19 cellular contexts compared by ENCODE assay signal in genomic region chr14:91918159-91918883, GRCh38. TPM values are rescaled to one million over a fixed set of nuclear protein-coding genes. Genes with fewer than 3 reads are reported as not detected.
DNase-seq lines count a peak whose midpoint lies in the region; ATAC-seq, FAIRE-seq and TF ChIP-seq lines count a peak whose summit lies in the region.
"Had no signal": no experiment of that assay in that cellular context is flagged by ENCODE, and none has a peak within 500 bp of the region (broad histone marks: within the 10 kb centered on the region; RNA-seq: fewer than 3 reads in every experiment).

No MANE protein-coding gene starts in this region.

- no peak for FAIRE-seq in GM12878 (lab: Jason Lieb, UNC)

- POLR2A ChIA-PET in GM12878 (lab: Charles Lee) = no interaction called here

- no peak overlapping the region for H3K4me3 ChIP-seq in GM12878
- H3K4me3 ChIP-seq in heart left ventricle = no peak overlapping the region
- no peak overlapping the region for H3K4me3 ChIP-seq in mesenchymal stem cell (ENCODE audit: insufficient read depth in 1 of 2, low read depth in 1 of 2, low read length in 2 of 2)
- H3K4me3 ChIP-seq in suprapubic skin = no peak overlapping the region
- H3K4me3 ChIP-seq in H7 (ENCODE audit: insufficient read depth, low read depth, low read length) = no peak overlapping the region
- H3K4me3 ChIP-seq: SJSA1 had no signal

- no peak overlapping the region for H3K4ac ChIP-seq in mesenchymal stem cell (ENCODE audit: low read depth in 1 of 2, low read length in 2 of 2)

- no peak overlapping the region for H3K27ac Mint-ChIP-seq in T-helper 17 cell
- H3K27ac Mint-ChIP-seq: CD4-positive, alpha-beta memory T cell had no signal

- no peak overlapping the region for H4K91ac ChIP-seq in mesenchymal stem cell (ENCODE audit: low read length)

- H3K27me3 ChIP-seq in GM12878 (replicated peaks in 1 of 2; ENCODE audit: control insufficient read depth in 2 of 2, insufficient read depth in 2 of 2, low read length in 1 of 2) (no peaks in the 10 kb centered on the region; a peak in 1 of 4 replicates), heart left ventricle (no peaks in the 10 kb centered on the region), mesenchymal stem cell (ENCODE audit: control insufficient read depth in 1 of 2, insufficient read depth in 1 of 2, low read length in 2 of 2) (peaks cover 0 to 2% of the 10 kb centered on the region in 2 experiments), suprapubic skin (no peaks in the 10 kb centered on the region), H7 (ENCODE audit: control insufficient read depth, insufficient read depth, low read length) (no peaks in the 10 kb centered on the region)
- H3K27me3 ChIP-seq: SJSA1 had no signal

- no peak overlapping the region for H3K18ac ChIP-seq in mesenchymal stem cell (ENCODE audit: low read depth in 1 of 2, low read length in 2 of 2)

- TF ChIP-seq CTCF in GM12878 (IDR thresholded peaks at IDR 0.05 in 2 of 3, conservative IDR thresholded peaks at IDR 0.05 in 1 of 3; ENCODE audit: control insufficient read depth in 2 of 3, extremely low read depth in 1 of 3, insufficient read depth in 1 of 3, low read depth in 3 of 3, low read length in 3 of 3) (no peak), heart left ventricle (IDR thresholded peaks at IDR 0.05) (no peak), suprapubic skin (IDR thresholded peaks at IDR 0.05) (no peak)

- RAD21 ChIA-PET in GM12878 (lab: Charles Lee; ENCODE audit: unreplicated experiment) = no interaction called here

- H3K36me3 Mint-ChIP-seq in T-helper 17 cell (ENCODE audit: low read depth) = no peaks in the 10 kb centered on the region
- H3K36me3 Mint-ChIP-seq: CD4-positive, alpha-beta memory T cell had no signal

- H3K79me1 ChIP-seq in mesenchymal stem cell (replicated peaks; ENCODE audit: low read length, poor library complexity, severe bottlenecking) = no peaks in the 10 kb centered on the region

- no peak overlapping the region for H2AK5ac ChIP-seq in mesenchymal stem cell (ENCODE audit: low read length, severe bottlenecking)

- H3K27ac ChIP-seq in GM12878 (ENCODE audit: control insufficient read depth, insufficient read depth) (no peak overlapping the region), heart left ventricle (peak overlapping the region in 9 of 12 donors; percentile 22 to 81 (median 63)), mesenchymal stem cell (ENCODE audit: low read length, poor library complexity, severe bottlenecking) (no peak overlapping the region), suprapubic skin (peak overlapping the region; percentile 45)
- H3K27ac ChIP-seq: SJSA1 had no signal

- H4K8ac ChIP-seq in mesenchymal stem cell (ENCODE audit: low read length) = no peak overlapping the region

- H3K4me1 Mint-ChIP-seq in T-helper 17 cell = no peaks in the 10 kb centered on the region
- H3K4me1 Mint-ChIP-seq: CD4-positive, alpha-beta memory T cell; central memory CD8-positive, alpha-beta T cell had no signal

- no peak for DNase-seq in GM12878 (ENCODE audit: low read depth, low spot score)
- DNase-seq in heart left ventricle = no peak
- peak; percentile 21 for DNase-seq in mesenchymal stem cell
- DNase-seq in suprapubic skin (ENCODE audit: low spot score in 2 of 2) = no peak
- no peak for DNase-seq in H7
- no peak for DNase-seq in T-helper 17 cell
- DNase-seq in NCI-H187 (lab: John Stamatoyannopoulos, UW) = no peak
- DNase-seq: CD4-positive, alpha-beta memory T cell; DMS53; effector memory CD4-positive, alpha-beta T cell; left colon; NCI-H1436 treated with DMSO at 0.1 percent for 48 hours; NCI-H774; stimulated activated CD4-positive, alpha-beta T cell treated with anti-CD3 and anti-CD28 coated beads, Interleukin-12 subunit alpha, Interleukin-12 subunit beta, amount 100 ng/mL, for 4 hours; T-helper 9 cell had no signal

- H2BK12ac ChIP-seq in mesenchymal stem cell (ENCODE audit: low read length in 2 of 2) = no peak overlapping the region

- no TSS peak for BruUV-seq in GM12878 (replicated peaks; lab: Mats Ljungman, UMichigan)

- intact Hi-C loops in GM12878 (cut with micrococcal nuclease; ENCODE audit: unreplicated experiment) (no loop called here), heart left ventricle (cut with DNase I) (loop anchor here in 2 of 10 donors (10.0 kb wide), 1 partner anchor 594 kb away; no protein-coding TSS in a partner anchor)

- H3K9me3 ChIP-seq in GM12878 (replicated peaks; ENCODE audit: control insufficient read depth, insufficient read depth, low read length) = no peaks in the 10 kb centered on the region
- H3K9me3 ChIP-seq in heart left ventricle = peaks cover 0 to 9% (median 0%) of the 10 kb centered on the region in 12 donors
- H3K9me3 ChIP-seq in mesenchymal stem cell (ENCODE audit: control insufficient read depth, low read length) = no peaks in the 10 kb centered on the region
- no peaks in the 10 kb centered on the region for H3K9me3 ChIP-seq in suprapubic skin
- H3K9me3 ChIP-seq in T-helper 17 cell (ENCODE audit: control insufficient read depth, low read length, poor library complexity, severe bottlenecking) = no peaks in the 10 kb centered on the region
- H3K9me3 ChIP-seq: SJSA1 had no signal

- H3K4me3 Mint-ChIP-seq in T-helper 17 cell = no peak overlapping the region
- H3K4me3 Mint-ChIP-seq: CD4-positive, alpha-beta memory T cell; central memory CD8-positive, alpha-beta T cell had no signal

- no peak overlapping the region for H2BK15ac ChIP-seq in mesenchymal stem cell (ENCODE audit: low read depth, poor library complexity, severe bottlenecking)

- no peak overlapping the region for H2BK120ac ChIP-seq in mesenchymal stem cell (ENCODE audit: low read depth, low read length)

- TF ChIP-seq EP300 in GM12878 (IDR thresholded peaks at IDR 0.05; ENCODE audit: borderline replicate concordance in 1 of 2, control insufficient read depth in 1 of 2, low read depth in 2 of 2, low read length in 2 of 2) = no peak
- no peak for TF ChIP-seq EP300 in suprapubic skin (IDR thresholded peaks at IDR 0.05)

- H3K4me2 ChIP-seq in GM12878 (ENCODE audit: control insufficient read depth, insufficient read depth) (no peak overlapping the region), mesenchymal stem cell (ENCODE audit: low read length, poor library complexity, severe bottlenecking) (no peak overlapping the region)

- TF ChIP-seq POLR2A in GM12878 (IDR thresholded peaks at IDR 0.05; ENCODE audit: low read depth, low read length) (no peak), heart left ventricle (IDR thresholded peaks at IDR 0.05) (no peak), suprapubic skin (IDR thresholded peaks at IDR 0.05) (no peak)

- H2AFZ ChIP-seq in GM12878 (ENCODE audit: control insufficient read depth, low read depth, low read length) = no peak overlapping the region
- no peak overlapping the region for H2AFZ ChIP-seq in mesenchymal stem cell (ENCODE audit: low read depth, low read length)

- no peaks in the 10 kb centered on the region for H3K36me3 ChIP-seq in GM12878 (ENCODE audit: control insufficient read depth in 2 of 2, insufficient read depth in 2 of 2, low read length in 1 of 2)
- H3K36me3 ChIP-seq in heart left ventricle = no peaks in the 10 kb centered on the region
- peaks cover 0 to 3% of the 10 kb centered on the region in 2 experiments for H3K36me3 ChIP-seq in mesenchymal stem cell (ENCODE audit: control insufficient read depth in 1 of 2, insufficient read depth in 2 of 2, low read depth in 1 of 2, low read length in 2 of 2)
- no peaks in the 10 kb centered on the region for H3K36me3 ChIP-seq in suprapubic skin
- no peaks in the 10 kb centered on the region for H3K36me3 ChIP-seq in H7 (replicated peaks; ENCODE audit: control insufficient read depth, insufficient read depth, low read length)
- H3K36me3 ChIP-seq: SJSA1 had no signal

- no peaks in the 10 kb centered on the region for H3K79me2 ChIP-seq in GM12878 (ENCODE audit: control insufficient read depth, insufficient read depth, low read length)

- 38% methylated on average over 5 of the region's 5 CpGs for WGBS in GM12878 (ENCODE audit: insufficient coverage, insufficient replicate concordance, low lambda C conversion rate, missing lambda C conversion rate)
- 63 to 68% (median 66%) methylated on average over 5 of the region's 5 CpGs for WGBS in heart left ventricle, 4 donors
- WGBS in mesenchymal stem cell = 67% methylated on average over 5 of the region's 5 CpGs
- WGBS in suprapubic skin = 61% methylated on average over 5 of the region's 5 CpGs

- H3K27me3 Mint-ChIP-seq in T-helper 17 cell = no peaks in the 10 kb centered on the region
- H3K27me3 Mint-ChIP-seq: central memory CD8-positive, alpha-beta T cell had no signal

- H3K9ac ChIP-seq in GM12878 (ENCODE audit: control insufficient read depth, insufficient read depth, low read length) (no peak overlapping the region), mesenchymal stem cell (ENCODE audit: low read length) (no peak overlapping the region)

- H2BK5ac ChIP-seq in mesenchymal stem cell (ENCODE audit: low read depth, low read length, poor library complexity, severe bottlenecking) = no peak overlapping the region

- no peak overlapping the region for H3K14ac ChIP-seq in mesenchymal stem cell (ENCODE audit: low read length in 2 of 2)

- ATAC-seq in GM12878 (no peak), heart left ventricle (peak in 2 of 4 donors; percentile 13 to 35), T-helper 17 cell (no peak), HG02970 (IDR thresholded peaks at IDR 0.05; ENCODE audit: low FRiP score, unreplicated experiment) (no peak)
- ATAC-seq: activated CD4-positive, CD25-positive, alpha-beta regulatory T cell treated with anti-CD3 and anti-CD28 coated beads, Interleukin-2, amount 50 U/mL, for 24 hours; left colon had no signal

- H3K4me1 ChIP-seq in GM12878 (ENCODE audit: control insufficient read depth, insufficient read depth, low read length) (no peaks in the 10 kb centered on the region), heart left ventricle (peaks cover 0 to 55% (median 4%) of the 10 kb centered on the region in 12 donors), mesenchymal stem cell (ENCODE audit: control insufficient read depth, insufficient read depth, low read depth, low read length) (no peaks in the 10 kb centered on the region), suprapubic skin (peaks cover 14% of the 10 kb centered on the region)
- H3K4me1 ChIP-seq: SJSA1 had no signal

- SMC1A ChIA-PET in GM12878 (lab: Charles Lee; ENCODE audit: uncharacterized antibody, unreplicated experiment) = no interaction called here

- H3K23ac ChIP-seq in mesenchymal stem cell (ENCODE audit: low read length in 2 of 2) = no peak overlapping the region

- CTCF ChIA-PET in GM12878 (lab: Yijun Ruan, JAX) = interaction anchor here (1.2 kb wide), 1 partner anchor 22 kb away, joined by 3 read pairs; no protein-coding TSS in a partner anchor

- H4K20me1 ChIP-seq in GM12878 (ENCODE audit: control insufficient read depth, insufficient read depth) = no peaks in the 10 kb centered on the region

- no peak for TF ChIP-seq RAD21 in GM12878 (IDR thresholded peaks at IDR 0.05; ENCODE audit: insufficient read depth, low read depth, low read length)

- in situ Hi-C loops in GM12878 (cut with MboI) = no loop called here

RNA-seq across cellular contexts. Expression of gene FBLN5, which starts 29.2 kb away (rescaled TPM):
- not detected in 2 replicates for total RNA-seq in GM12878 (2013; cell fraction: nucleolus; rRNA removed)
- 0.05 and 0.45 TPM in 2 replicates for total RNA-seq in GM12878 (2014; rRNA removed)
- total RNA-seq in GM12878 (2014; rRNA removed; fragmentation: Illumina TruSeq; extraction: Trizol) = 0.13 and 0.14 TPM in 2 replicates
- 0.28 and 0.64 TPM in 2 replicates for total RNA-seq in GM12878 (2021)
- polyA plus RNA-seq in GM12878 (2011; ENCODE audit: low read depth) = 0.17 TPM
- polyA plus RNA-seq in GM12878 (2011; rRNA removed) = 0.43 and 0.64 TPM in 2 replicates
- polyA plus RNA-seq in GM12878 (2011; cell fraction: cytosol; rRNA removed) = 0.48 TPM in 2 replicates
- polyA plus RNA-seq in GM12878 (2011; cell fraction: nucleus; rRNA removed) = 0.28 and 0.45 TPM in 2 replicates
- 0.22 and 0.37 TPM in 2 replicates for polyA plus RNA-seq in GM12878 (2012)
- polyA plus RNA-seq in GM12878 (2014; fragmentation: Illumina TruSeq; extraction: Trizol) = 0.16 and 0.22 TPM in 2 replicates
- polyA plus RNA-seq in GM12878 (2014; fragmentation: Nextera tagmentation; extraction: Ambion mirVana) = under 1 TPM; 0.03 to 0.13 TPM
- polyA plus RNA-seq in GM12878 (2014; rRNA removed) = 0.11 and 0.26 TPM in 2 replicates
- under 1 TPM; 0.23 to 0.29 TPM for polyA plus RNA-seq in GM12878 (2016; fragmentation: Nextera tagmentation; extraction: Ambion mirVana)
- 0.10 and 0.15 TPM in 2 replicates for polyA minus RNA-seq in GM12878 (2011; rRNA and poly(A)+ RNA removed)
- polyA minus RNA-seq in GM12878 (2011; cell fraction: cytosol; rRNA and poly(A)+ RNA removed) = not detected in 2 replicates
- 0.36 and 0.57 TPM in 2 replicates for polyA minus RNA-seq in GM12878 (2011; cell fraction: nucleus; rRNA and poly(A)+ RNA removed)
- total RNA-seq in heart left ventricle = 100 to 1,000 TPM in 1 of 9 donors, 10 to 100 TPM in 8; 26.6 to 129 (median 40.3) TPM
- 10 to 100 TPM; 26.0 to 33.3 TPM for polyA plus RNA-seq in heart left ventricle
- 132 TPM for polyA plus RNA-seq in mesenchymal stem cell (2013, experiment 1 of 2)
- 132 TPM for polyA plus RNA-seq in mesenchymal stem cell (2013, experiment 2 of 2)
- 10 to 100 TPM; 20.3 to 44.3 (median 37.2) TPM for total RNA-seq in suprapubic skin
- total RNA-seq in H7 (2014; rRNA removed; shearing (Covaris generic)) = 1.4 and 2.3 TPM in 2 replicates
- total RNA-seq in T-helper 17 cell = 1 to 10 TPM; 3.7 to 6.6 TPM

RNA-seq across cellular contexts. Expression of gene TC2N, which starts 51.0 kb away (rescaled TPM):
- total RNA-seq in GM12878 (2013; cell fraction: nucleolus; rRNA removed) = 8.2 and 8.3 TPM in 2 replicates
- total RNA-seq in GM12878 (2014; rRNA removed) (0.23 and 0.49 TPM in 2 replicates), GM12878 (2014; rRNA removed; fragmentation: Illumina TruSeq; extraction: Trizol) (0.74 and 0.76 TPM in 2 replicates), GM12878 (2021) (1.4 and 1.6 TPM in 2 replicates), heart left ventricle (10 to 100 TPM in 1 of 9 donors, 1 to 10 TPM in 8; 1.1 to 17.1 (median 3.2) TPM), suprapubic skin (10 to 100 TPM; 28.0 to 61.7 (median 33.4) TPM), T-helper 17 cell (100 to 1,000 TPM; 178 to 214 TPM)
- polyA plus RNA-seq in GM12878 (2011; ENCODE audit: low read depth) = 0.58 TPM
- polyA plus RNA-seq in GM12878 (2011; rRNA removed) (0.65 and 1.1 TPM in 2 replicates), GM12878 (2014; fragmentation: Illumina TruSeq; extraction: Trizol) (0.71 and 1.2 TPM in 2 replicates), GM12878 (2014; fragmentation: Nextera tagmentation; extraction: Ambion mirVana) (under 1 TPM; 0.15 to 0.23 TPM), GM12878 (2014; rRNA removed) (0.38 and 0.49 TPM in 2 replicates), GM12878 (2016; fragmentation: Nextera tagmentation; extraction: Ambion mirVana) (under 1 TPM; 0.16 to 0.31 TPM), heart left ventricle (1 to 10 TPM; 1.2 to 2.1 TPM)
- 0.20 and 0.39 TPM in 2 replicates for polyA plus RNA-seq in GM12878 (2011; cell fraction: cytosol; rRNA removed)
- 0.22 and 0.45 TPM in 2 replicates for polyA plus RNA-seq in GM12878 (2011; cell fraction: nucleus; rRNA removed)
- polyA plus RNA-seq in GM12878 (2012) = 0.54 and 1.7 TPM in 2 replicates
- 0.46 and 0.51 TPM in 2 replicates for polyA minus RNA-seq in GM12878 (2011; rRNA and poly(A)+ RNA removed)
- polyA minus RNA-seq in GM12878 (2011; cell fraction: cytosol; rRNA and poly(A)+ RNA removed) = 1.2 TPM in 1 of 2 replicates, not detected in the other
- 0.57 and 0.60 TPM in 2 replicates for polyA minus RNA-seq in GM12878 (2011; cell fraction: nucleus; rRNA and poly(A)+ RNA removed)
- polyA plus RNA-seq in mesenchymal stem cell (2013, experiment 1 of 2) = 0.07 TPM
- polyA plus RNA-seq in mesenchymal stem cell (2013, experiment 2 of 2) = 0.05 TPM
- 6.7 and 11.5 TPM in 2 replicates for total RNA-seq in H7 (2014; rRNA removed; shearing (Covaris generic))

Comparison
In these comparisons a context has a peak if more than half of its experiments do, and no peak if none do; other contexts are left out.
1. H3K27ac ChIP-seq: peak in heart left ventricle (9 of 12) and suprapubic skin (single experiment); none in GM12878 (single experiment) and mesenchymal stem cell (single experiment).